8 cellular contexts compared by ENCODE assay signal in genomic region chr6:8583291-8583690, GRCh38.
"Had no signal": no experiment of that assay in that cellular context is flagged by ENCODE, and none has a peak within 500 bp of the region (broad histone marks: within the 10 kb centered on the region; RNA-seq: fewer than 3 reads in every experiment).

No MANE protein-coding gene starts in this region.

- H3K4me3 ChIP-seq: GM12878 had no signal

- ATAC-seq: GM12878 had no signal

- DNase-seq: GDM1, GF-D8 had no signal

- FAIRE-seq: G401.6, GM12878, GM12891, GM12892, GM18507, GM19239 had no signal
